13 cellular contexts compared by ENCODE assay signal in genomic region chr11:3157381-3158130, GRCh38. TPM values are rescaled to one million over a fixed set of nuclear protein-coding genes. Genes with fewer than 3 reads are reported as not detected.
DNase-seq lines count a peak whose midpoint lies in the region; ATAC-seq, FAIRE-seq and TF ChIP-seq lines count a peak whose summit lies in the region.
"Had no signal": no experiment of that assay in that cellular context is flagged by ENCODE, and none has a peak within 500 bp of the region (broad histone marks: within the 10 kb centered on the region; RNA-seq: fewer than 3 reads in every experiment).

No MANE protein-coding gene starts in this region.

- H3K4me3 ChIP-seq in right lobe of liver, result no peak overlapping the region
- H3K4me3 ChIP-seq in HepG2 (replicated peaks in 1 of 3; ENCODE audit: insufficient read depth in 1 of 3, low read depth in 2 of 3, low read length in 3 of 3), result no peak overlapping the region

- ATAC-seq in right lobe of liver (no peak), HepG2 (no peak), GM18858 (IDR thresholded peaks at IDR 0.05; ENCODE audit: unreplicated experiment) (no peak), left lobe of liver (no peak)
- peak; percentile 86 for ATAC-seq in effector memory CD8-positive, alpha-beta T cell (replicated peaks)

- BruUV-seq in HepG2 (replicated peaks; lab: Mats Ljungman, UMichigan), result no TSS peak

- POLR2A ChIA-PET in HepG2 (lab: Yijun Ruan, JAX), result no interaction called here

- H3K27ac Mint-ChIP-seq in effector memory CD8-positive, alpha-beta T cell, result peak overlapping the region in 1 of 2 donors; percentile 86
- no peak overlapping the region for H3K27ac Mint-ChIP-seq in nephron progenitor cell

- H3K36me3 ChIP-seq in right lobe of liver (no peaks in the 10 kb centered on the region), HepG2 (replicated peaks in 1 of 2; ENCODE audit: control insufficient read depth in 1 of 2, insufficient read depth in 2 of 2, low read length in 2 of 2) (no peaks in the 10 kb centered on the region)
- H3K36me3 ChIP-seq: uterus had no signal

- FAIRE-seq in HepG2 (lab: Jason Lieb, UNC), result no peak

- no peaks in the 10 kb centered on the region for H3K4me1 ChIP-seq in right lobe of liver
- no peaks in the 10 kb centered on the region for H3K4me1 ChIP-seq in HepG2 (ENCODE audit: insufficient read depth, low read length)

- H3K9me3 Mint-ChIP-seq in effector memory CD8-positive, alpha-beta T cell, result no peaks in the 10 kb centered on the region
- no peaks in the 10 kb centered on the region for H3K9me3 Mint-ChIP-seq in nephron progenitor cell
- H3K9me3 Mint-ChIP-seq: neural crest cell had no signal

- no peak for TF ChIP-seq RAD21 in HepG2 (CRISPR knock-in tag; IDR thresholded peaks at IDR 0.05)

- H3K9me3 ChIP-seq in right lobe of liver, result no peaks in the 10 kb centered on the region
- no peaks in the 10 kb centered on the region for H3K9me3 ChIP-seq in HepG2 (ENCODE audit: low read length)
- H3K9me3 ChIP-seq: uterus had no signal

- H3K27me3 ChIP-seq in right lobe of liver (no peaks in the 10 kb centered on the region), HepG2 (ENCODE audit: control insufficient read depth in 1 of 2, insufficient read depth in 2 of 2, low read length in 2 of 2) (peaks cover 17 to 93% of the 10 kb centered on the region in 2 experiments)
- H3K27me3 ChIP-seq: uterus had no signal

- CTCF ChIA-PET in HepG2 (lab: Yijun Ruan, JAX; ENCODE audit: low intra/inter-chr PET ratio, low total read pairs), result no interaction called here

- intact Hi-C loops in right lobe of liver (cut with DNase I) (no loop called here), HepG2 (cut with micrococcal nuclease; ENCODE audit: unreplicated experiment) (no loop called here)

- H2AFZ ChIP-seq in HepG2 (ENCODE audit: low read length), result no peak overlapping the region

- DNase-seq in right lobe of liver, result peak in 2 of 3 donors; percentile 16 to 48
- DNase-seq in HepG2 (ENCODE audit: low spot score), result no peak
- DNase-seq in effector memory CD8-positive, alpha-beta T cell, result peak; percentile 28 to 39 (median 38)
- DNase-seq in nephron progenitor cell, result peak; percentile 0
- DNase-seq in NCI-H2107 (lab: John Stamatoyannopoulos, UW), result no peak
- no peak for DNase-seq in left lobe of liver (ENCODE audit: low spot score)
- DNase-seq in substantia nigra (lab: John Stamatoyannopoulos, UW), result no peak
- DNase-seq: NCI-H748 treated with DMSO at 0.1 percent for 48 hours; stimulated activated CD4-positive, alpha-beta T cell treated with anti-CD3 and anti-CD28 coated beads, Interleukin-4, amount 100 ng/mL, for 4 hours; SW 1271; uterus had no signal

- H4K20me1 ChIP-seq in HepG2 (ENCODE audit: insufficient read depth, low read length), result no peaks in the 10 kb centered on the region; the same call in 1 of the 2 replicates

- TF ChIP-seq CTCF in right lobe of liver (IDR thresholded peaks at IDR 0.05) (no peak), HepG2 (CRISPR knock-in tag; IDR thresholded peaks at IDR 0.05) (no peak), nephron progenitor cell (IDR thresholded peaks at IDR 0.05) (no peak)

- H3K4me1 Mint-ChIP-seq in effector memory CD8-positive, alpha-beta T cell (ENCODE audit: low read depth in 2 of 2), result peaks cover 47 to 49% of the 10 kb centered on the region in 2 donors
- H3K4me1 Mint-ChIP-seq in nephron progenitor cell, result peaks cover 96% of the 10 kb centered on the region

- peaks cover 5% of the 10 kb centered on the region for H3K36me3 Mint-ChIP-seq in effector memory CD8-positive, alpha-beta T cell (ENCODE audit: insufficient read depth)
- no peaks in the 10 kb centered on the region for H3K36me3 Mint-ChIP-seq in nephron progenitor cell (ENCODE audit: low read depth)

- no peaks in the 10 kb centered on the region for H3K27me3 Mint-ChIP-seq in effector memory CD8-positive, alpha-beta T cell
- H3K27me3 Mint-ChIP-seq in nephron progenitor cell (ENCODE audit: low read depth, poor library complexity), result peaks cover 5% of the 10 kb centered on the region

- no peak overlapping the region for H3K4me2 ChIP-seq in HepG2 (ENCODE audit: low read depth, low read length)

- in situ Hi-C loops in HepG2 (cut with HindIII; ENCODE audit: extremely low pct_ligation_motif_present, low pct_unique_long_range_greater_than_20kb), result no loop called here

- TF ChIP-seq EP300 in HepG2 (IDR thresholded peaks at IDR 0.05; ENCODE audit: low read depth in 2 of 2, low read length in 2 of 2), result no peak
- no peak for TF ChIP-seq EP300 in HepG2 (CRISPR knock-in tag; IDR thresholded peaks at IDR 0.05; ENCODE audit: borderline replicate concordance)

- H3K79me2 ChIP-seq in HepG2 (ENCODE audit: insufficient read depth, low read length), result no peaks in the 10 kb centered on the region

- WGBS in right lobe of liver (ENCODE audit: insufficient coverage, low coverage, low lambda C conversion rate, missing lambda C conversion rate), result 66% methylated on average over 9 of the region's 22 CpGs
- WGBS in HepG2 (ENCODE audit: low lambda C conversion rate), result 14% methylated on average over 2 of the region's 22 CpGs

- H3K9ac ChIP-seq in HepG2 (ENCODE audit: insufficient read depth, low read depth, low read length), result no peak overlapping the region

- TF ChIP-seq POLR2A in right lobe of liver (IDR thresholded peaks at IDR 0.05) (no peak), HepG2 (IDR thresholded peaks at IDR 0.05; ENCODE audit: insufficient read depth in 1 of 2, low read depth in 2 of 2, low read length in 2 of 2) (no peak)

- H3K27ac ChIP-seq in right lobe of liver, result no peak overlapping the region
- no peak overlapping the region for H3K27ac ChIP-seq in HepG2 (ENCODE audit: extremely low read length, insufficient read depth, low read length)
- H3K27ac ChIP-seq in substantia nigra (ENCODE audit: low read depth, low read length, poor library complexity, severe bottlenecking), result no peak overlapping the region

- peak overlapping the region; percentile 51 to 60 for H3K4me3 Mint-ChIP-seq in effector memory CD8-positive, alpha-beta T cell
- H3K4me3 Mint-ChIP-seq in nephron progenitor cell, result peak overlapping the region; percentile 48

TF ChIP-seq in HepG2, 621 proteins besides CTCF, POLR2A, EP300 and RAD21:
- TF ChIP-seq ZNF790 (CRISPR knock-in tag; IDR thresholded peaks at IDR 0.05; ENCODE audit: borderline replicate concordance) (no peak), NCOA2 (CRISPR knock-in tag; IDR thresholded peaks at IDR 0.05) (no peak), NAIF1 (CRISPR knock-in tag; IDR thresholded peaks at IDR 0.05; ENCODE audit: borderline replicate concordance) (no peak)

RNA-seq across cellular contexts. Expression of gene OSBPL5, which starts 7.6 kb away (rescaled TPM):
- total RNA-seq in right lobe of liver, result 1 to 10 TPM; 2.2 to 6.3 (median 3.4) TPM
- not detected in 2 replicates for total RNA-seq in HepG2 (2016; rRNA removed; fragmentation: Illumina TruSeq; extraction: Trizol)
- 0.26 TPM in 1 of 2 replicates, not detected in the other for total RNA-seq in HepG2 (2016; cell fraction: cytosol; rRNA removed; fragmentation: Illumina TruSeq; extraction: Trizol; ENCODE audit: low read depth)
- total RNA-seq in HepG2 (2016; cell fraction: insoluble cytoplasmic fraction; rRNA removed; fragmentation: Illumina TruSeq; extraction: Trizol), result not detected in 2 replicates
- total RNA-seq in HepG2 (2016; cell fraction: membrane; rRNA removed; fragmentation: Illumina TruSeq; extraction: Trizol), result not detected in 2 replicates
- not detected in 2 replicates for total RNA-seq in HepG2 (2016; cell fraction: nucleus; rRNA removed; fragmentation: Illumina TruSeq; extraction: Trizol)
- not detected in 2 replicates for polyA plus RNA-seq in HepG2 (2011; rRNA removed)
- polyA plus RNA-seq in HepG2 (2011; cell fraction: cytosol; rRNA removed), result not detected in 2 replicates
- 0.34 TPM in 1 of 2 replicates, not detected in the other for polyA plus RNA-seq in HepG2 (2011; cell fraction: nucleus; rRNA removed)
- polyA plus RNA-seq in HepG2 (2012), result not detected in 2 replicates
- polyA plus RNA-seq in HepG2 (2016; cell fraction: cytosol; fragmentation: Illumina TruSeq; extraction: Trizol; ENCODE audit: low read depth), result not detected in 2 replicates
- not detected in 2 replicates for polyA plus RNA-seq in HepG2 (2016; cell fraction: insoluble cytoplasmic fraction; fragmentation: Illumina TruSeq; extraction: Trizol; ENCODE audit: low read depth)
- polyA plus RNA-seq in HepG2 (2016; cell fraction: membrane; fragmentation: Illumina TruSeq; extraction: Trizol; ENCODE audit: low read depth), result not detected in 2 replicates
- not detected in 2 replicates for polyA plus RNA-seq in HepG2 (2016; cell fraction: nucleus; fragmentation: Illumina TruSeq; extraction: Trizol; ENCODE audit: insufficient read depth, low read depth)
- 41.3 TPM in 1 of 2 replicates, not detected in the other for polyA minus RNA-seq in HepG2 (2011; rRNA and poly(A)+ RNA removed; ENCODE audit: low replicate concordance)
- 0.40 and 0.97 TPM in 2 replicates for polyA minus RNA-seq in HepG2 (2011; cell fraction: cytosol; rRNA and poly(A)+ RNA removed)
- polyA minus RNA-seq in HepG2 (2011; cell fraction: nucleus; rRNA and poly(A)+ RNA removed), result not detected in 2 replicates
- 3.6 TPM for total RNA-seq in left lobe of liver

Comparison
In these comparisons a context has a peak if more than half of its experiments do, and no peak if none do; other contexts are left out.
1. DNase-seq: peak in right lobe of liver (2 of 3), effector memory CD8-positive, alpha-beta T cell (3 of 3) and nephron progenitor cell (single experiment); none in HepG2 (single experiment), NCI-H2107 (single experiment), left lobe of liver (single experiment) and substantia nigra (0 of 49).